8 cellular contexts compared by ENCODE assay signal in genomic region chr11:32884770-32885384, GRCh38. TPM values are rescaled to one million over a fixed set of nuclear protein-coding genes. Genes with fewer than 3 reads are reported as not detected.
A peak's percentile ranks its signal among the peaks of the same experiment; 100 is the strongest.
DNase-seq lines count a peak whose midpoint lies in the region; ATAC-seq and TF ChIP-seq lines count a peak whose summit lies in the region.

No MANE protein-coding gene starts in this region.

- TF ChIP-seq CTCF in left ventricle myocardium inferior (IDR thresholded peaks at IDR 0.05; ENCODE audit: borderline replicate concordance) = peak; percentile 43
- TF ChIP-seq CTCF in OCI-LY3 (IDR thresholded peaks at IDR 0.05; ENCODE audit: low read depth, low read length) = peak; percentile 58
- no peak for TF ChIP-seq CTCF in sigmoid colon (IDR thresholded peaks at IDR 0.05)

- H3K9me3 ChIP-seq in left ventricle myocardium inferior (replicated peaks) (no peaks in the 10 kb centered on the region), OCI-LY3 (ENCODE audit: insufficient read depth, low read length) (no peaks in the 10 kb centered on the region), sigmoid colon (no peaks in the 10 kb centered on the region)

- intact Hi-C loops in left ventricle myocardium inferior (cut with micrococcal nuclease) = no loop called here
- intact Hi-C loops in Right ventricle myocardium superior (cut with DNase I) = no loop called here
- intact Hi-C loops in sigmoid colon (cut with DNase I) = no loop called here

- H2AFZ ChIP-seq in OCI-LY3 (ENCODE audit: low read depth, low read length) = no peak overlapping the region

- WGBS in sigmoid colon, 2 donors = 54 to 87% methylated on average over 3 of the region's 3 CpGs

- H3K4me2 ChIP-seq in OCI-LY3 (ENCODE audit: low read length) = no peak overlapping the region

- no peak for ATAC-seq in Right ventricle myocardium superior (ENCODE audit: poor library complexity)
- no peak for ATAC-seq in HG03354 (IDR thresholded peaks at IDR 0.05; ENCODE audit: poor library complexity, severe bottlenecking, unreplicated experiment)
- no peak for ATAC-seq in GM19023 (IDR thresholded peaks at IDR 0.05; ENCODE audit: unreplicated experiment)

- no peak for TF ChIP-seq POLR2A in sigmoid colon (IDR thresholded peaks at IDR 0.05)

- H3K27me3 ChIP-seq in left ventricle myocardium inferior (ENCODE audit: low read depth) (peaks cover 6% of the 10 kb centered on the region), OCI-LY3 (ENCODE audit: low read depth, low read length) (no peaks in the 10 kb centered on the region), sigmoid colon (no peaks in the 10 kb centered on the region)

- DNase-seq in left ventricle myocardium inferior (no peak), Right ventricle myocardium superior (no peak), fibroblast of peridontal ligament (ENCODE audit: extremely low read depth) (peak; percentile 17), sigmoid colon (no peak)
- no peak for DNase-seq in stimulated activated CD4-positive, alpha-beta T cell treated with anti-CD3 and anti-CD28 coated beads, Interleukin-1b, Interleukin-23, amount 100 ng/mL, for 48 hours

- TF ChIP-seq EP300 in sigmoid colon (IDR thresholded peaks at IDR 0.05) = no peak

- H4K20me1 ChIP-seq in OCI-LY3 (ENCODE audit: insufficient read depth, low read length) = no peaks in the 10 kb centered on the region

- H3K79me2 ChIP-seq in OCI-LY3 (ENCODE audit: low read length) = no peaks in the 10 kb centered on the region

- no peak overlapping the region for H3K9ac ChIP-seq in OCI-LY3 (ENCODE audit: low read length)

- H3K27ac ChIP-seq in left ventricle myocardium inferior (replicated peaks) (no peak overlapping the region), OCI-LY3 (ENCODE audit: low read length) (no peak overlapping the region), sigmoid colon (no peak overlapping the region)

- no peaks in the 10 kb centered on the region for H3K4me1 ChIP-seq in left ventricle myocardium inferior
- no peaks in the 10 kb centered on the region for H3K4me1 ChIP-seq in OCI-LY3 (ENCODE audit: low read length)
- no peaks in the 10 kb centered on the region for H3K4me1 ChIP-seq in sigmoid colon

- H3K36me3 ChIP-seq in left ventricle myocardium inferior (no peaks in the 10 kb centered on the region), OCI-LY3 (replicated peaks; ENCODE audit: low read depth, low read length) (no peaks in the 10 kb centered on the region), sigmoid colon (no peaks in the 10 kb centered on the region)

- H3K4me3 ChIP-seq in left ventricle myocardium inferior = no peak overlapping the region
- H3K4me3 ChIP-seq in OCI-LY3 (ENCODE audit: low read length) = no peak overlapping the region
- no peak overlapping the region for H3K4me3 ChIP-seq in sigmoid colon

RNA-seq across cellular contexts. Expression of gene QSER1, which starts 7.7 kb away (rescaled TPM):
- total RNA-seq in left ventricle myocardium inferior = 15.0 TPM
- total RNA-seq in Right ventricle myocardium superior = 13.3 TPM
- total RNA-seq in sigmoid colon = 10 to 100 TPM; 24.6 to 41.0 (median 29.4) TPM
- 1 to 10 TPM; 1.2 to 5.2 (median 3.5) TPM for polyA plus RNA-seq in sigmoid colon

RNA-seq across cellular contexts. Expression of gene PRRG4, which starts 55.1 kb away (rescaled TPM):
- total RNA-seq in left ventricle myocardium inferior (0.33 TPM), Right ventricle myocardium superior (0.59 TPM), sigmoid colon (1 to 10 TPM; 1.6 to 2.1 (median 1.7) TPM)
- polyA plus RNA-seq in sigmoid colon = 1 to 10 TPM; 4.8 to 6.2 (median 5.3) TPM

Comparison
In these comparisons a context has a peak if more than half of its experiments do, and no peak if none do; other contexts are left out.
1. CTCF ChIP-seq: peak in left ventricle myocardium inferior (single experiment) and OCI-LY3 (single experiment); none in sigmoid colon (0 of 4).